In the genomic region with DNA sequence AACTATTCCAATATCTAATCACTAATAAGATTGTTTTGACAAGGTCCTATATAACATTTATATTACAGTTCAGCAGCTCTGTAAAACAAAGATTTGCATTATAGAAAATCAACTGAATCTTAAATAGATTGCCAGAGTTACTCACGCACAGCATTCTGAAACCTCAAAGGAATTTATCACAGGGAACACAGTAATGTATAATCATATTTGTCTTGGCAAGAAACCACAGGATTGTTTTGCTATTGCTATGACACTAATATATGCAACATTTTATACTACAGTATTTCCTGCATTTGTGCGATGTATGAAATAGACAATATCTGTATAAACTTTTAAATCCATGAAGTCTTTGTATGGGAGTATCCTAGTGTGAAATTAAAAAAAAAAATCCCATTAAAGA, we compare ENCODE assay signal across 11 cellular contexts.
A peak's percentile ranks its signal among the peaks of the same experiment; 100 is the strongest.
DNase-seq lines count a peak whose midpoint lies in the region; TF ChIP-seq lines count a peak whose summit lies in the region.
"Had no signal": no experiment of that assay in that cellular context is flagged by ENCODE, and none has a peak within 500 bp of the region (broad histone marks: within the 10 kb centered on the region; RNA-seq: fewer than 3 reads in every experiment).

No MANE protein-coding gene starts in this region.

- peak overlapping the region; percentile 39 for H3K4me2 ChIP-seq in skeletal muscle satellite cell (ENCODE audit: low read length)
- H3K4me2 ChIP-seq: smooth muscle cell had no signal

- H3K4me1 ChIP-seq in skeletal muscle satellite cell (ENCODE audit: control insufficient read depth, insufficient read depth, low read length), result peaks cover 37% of the 10 kb centered on the region

- no peaks in the 10 kb centered on the region for H3K36me3 ChIP-seq in skeletal muscle satellite cell (ENCODE audit: insufficient read depth, low read length)

- H3K4me3 ChIP-seq in HFF-Myc (replicated peaks; ENCODE audit: low read depth, low read length) (no peak overlapping the region), fibroblast of pulmonary artery (replicated peaks; ENCODE audit: low read depth, low read length) (no peak overlapping the region), skeletal muscle satellite cell (ENCODE audit: low read length) (peak overlapping the region; percentile 6)
- H3K4me3 ChIP-seq: smooth muscle cell had no signal

- peak overlapping the region; percentile 52 for H3K9ac ChIP-seq in skeletal muscle satellite cell (ENCODE audit: low read depth, low read length)

- peak; percentile 10 for DNase-seq in HFF-Myc (ENCODE audit: extremely low read depth, low read depth)
- DNase-seq in SW480 (ENCODE audit: low spot score), result peak; percentile 53
- peak; percentile 92 for DNase-seq in fibroblast of pulmonary artery (ENCODE audit: low read depth)
- DNase-seq in NCI-H748 treated with DMSO at 0.1 percent for 48 hours (lab: John Stamatoyannopoulos, UW), result no peak
- no peak for DNase-seq in globus pallidus (ENCODE audit: low spot score)
- no peak for DNase-seq in activated gamma-delta T cell treated with Interleukin-2 at 50 U/mL for 16 hours
- DNase-seq: caudate nucleus, DND-41, NCI-H1436 treated with DMSO at 0.1 percent for 48 hours had no signal

- no peaks in the 10 kb centered on the region for H3K27me3 ChIP-seq in skeletal muscle satellite cell (ENCODE audit: control insufficient read depth, insufficient read depth, low read length)

- no peaks in the 10 kb centered on the region for H3K9me3 ChIP-seq in skeletal muscle satellite cell (replicated peaks; ENCODE audit: low read length)

- TF ChIP-seq CTCF in HFF-Myc (IDR thresholded peaks at IDR 0.05; ENCODE audit: low read depth, low read length, missing control alignments) (no peak), fibroblast of pulmonary artery (IDR thresholded peaks at IDR 0.05; ENCODE audit: low read length, missing control alignments) (no peak)

Comparison
In these comparisons a context has a peak if more than half of its experiments do, and no peak if none do; other contexts are left out.
1. DNase-seq: peak in HFF-Myc (single experiment), SW480 (single experiment) and fibroblast of pulmonary artery (single experiment); none in NCI-H748 treated with DMSO at 0.1 percent for 48 hours (single experiment), globus pallidus (single experiment) and activated gamma-delta T cell treated with Interleukin-2 at 50 U/mL for 16 hours (single experiment).